8 cellular contexts compared by ENCODE assay signal in the genomic region with DNA sequence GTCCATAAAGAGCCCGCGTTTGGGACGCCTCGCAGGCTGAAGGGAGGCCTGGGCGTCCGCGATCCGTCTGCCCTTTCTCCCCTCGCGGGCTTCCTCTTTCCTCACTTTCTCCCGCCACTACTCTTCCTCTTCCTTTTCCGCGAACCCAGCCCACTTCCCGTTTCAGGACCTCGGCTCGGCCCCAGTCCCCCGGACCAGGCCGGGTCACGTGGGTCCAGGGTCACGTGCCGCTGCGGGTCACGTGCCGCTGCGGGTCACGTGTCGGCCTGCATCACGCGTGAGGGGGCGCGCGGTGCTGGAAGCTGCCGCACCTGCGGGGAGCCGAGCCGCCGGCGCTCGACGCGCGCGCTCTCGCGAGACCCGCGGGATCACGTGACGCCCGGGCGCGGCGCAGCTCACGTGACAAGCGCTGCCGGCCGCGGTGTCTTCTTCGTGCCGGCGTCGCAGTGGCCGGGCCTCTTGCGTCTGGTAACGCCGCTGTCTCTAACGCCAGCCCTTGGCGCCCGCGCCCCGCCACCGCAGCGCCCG. TPM values are rescaled to one million over a fixed set of nuclear protein-coding genes. Genes with fewer than 3 reads are reported as not detected.
DNase-seq lines count a peak whose midpoint lies in the region; ATAC-seq and TF ChIP-seq lines count a peak whose summit lies in the region.

TSS of gene LAMP1 (plus strand) at position 398 of the 528 bp plus-strand sequence. CDS start 196 bp downstream, outside the sequence.

- H3K4me1 ChIP-seq in heart right ventricle, result peaks cover 0 to 49% (median 25%) of the 10 kb centered on the region in 9 donors

- intact Hi-C loops in T-helper 1 cell treated with Interleukin-12 subunit alpha and Interleukin-12 subunit beta and Interleukin-4 antibody, amounts not matched to agents 30 ng/mL and 1 ng/mL, for 36 hours (cut with micrococcal nuclease), result loop anchor here (1.0 to 5.0 kb wide), 8 partner anchors 65 to 608 kb away; partner anchors contain the start of genes DCUN1D2, GRTP1, PCID2 and TFDP1
- intact Hi-C loops in heart right ventricle (cut with DNase I), result loop anchor here in 1 of 10 donors (5.0 kb wide), 1 partner anchor 95 kb away; no protein-coding TSS in a partner anchor
- intact Hi-C loops in posterior cingulate gyrus (cut with DNase I), result loop anchor here (2.0 to 5.0 kb wide), 2 partner anchors 88 to 95 kb away; partner anchors contain the start of genes CUL4A and PCID2

- H3K27me3 Mint-ChIP-seq in type B pancreatic cell, result peaks cover 19% of the 10 kb centered on the region

- ATAC-seq in HG02884 (IDR thresholded peaks at IDR 0.05; ENCODE audit: unreplicated experiment) (peak; percentile 67), heart right ventricle (peak; percentile 95 to 97 (median 96))

- peak within 1 kb of the TSS; percentile 93 for H3K4me3 Mint-ChIP-seq in type B pancreatic cell

- TF ChIP-seq POLR2A in GM15510 (IDR thresholded peaks at IDR 0.05; ENCODE audit: borderline replicate concordance, extremely low read depth, insufficient read length), result peak; percentile 64

- H3K36me3 Mint-ChIP-seq in type B pancreatic cell, result peaks cover 3% of the 10 kb centered on the region

- H3K4me1 Mint-ChIP-seq in type B pancreatic cell (ENCODE audit: unreplicated experiment), result peaks cover 28% of the 10 kb centered on the region

- H3K27ac ChIP-seq in heart right ventricle, result peak within 1 kb of the TSS; percentile 25 to 96 (median 86)

- 0% methylated on average over 72 to 74 of the region's 74 CpGs for WGBS in heart right ventricle, 2 donors

- H3K4me3 ChIP-seq in heart right ventricle, result peak within 1 kb of the TSS; percentile 68 to 95 (median 82)

- H3K27ac Mint-ChIP-seq in type B pancreatic cell, result peak within 1 kb of the TSS; percentile 98

- DNase-seq in NCI-H1694 (lab: John Stamatoyannopoulos, UW), result peak; percentile 89
- peak; percentile 93 for DNase-seq in amniotic epithelial cell (ENCODE audit: low read depth)
- DNase-seq in heart right ventricle, result peak; percentile 97 to 100
- DNase-seq in posterior cingulate gyrus, result peak; percentile 90 to 99 (median 93)
- peak; percentile 100 for DNase-seq in type B pancreatic cell (ENCODE audit: extremely low spot score, unreplicated experiment)

- H3K36me3 ChIP-seq in heart right ventricle, result peaks cover 0 to 4% (median 0%) of the 10 kb centered on the region in 9 donors

- no peaks in the 10 kb centered on the region for H3K9me3 ChIP-seq in heart right ventricle

- H3K27me3 ChIP-seq in heart right ventricle, result peaks cover 0 to 7% (median 0%) of the 10 kb centered on the region in 7 donors

- TF ChIP-seq CTCF in heart right ventricle (IDR thresholded peaks at IDR 0.05) (no peak), type B pancreatic cell (conservative IDR thresholded peaks at IDR 0.05) (no peak)

- no peaks in the 10 kb centered on the region for H3K9me3 Mint-ChIP-seq in type B pancreatic cell

RNA-seq across cellular contexts. Expression of gene LAMP1, which starts in this region (rescaled TPM):
- total RNA-seq in T-helper 1 cell treated with Interleukin-12 subunit alpha and Interleukin-12 subunit beta and Interleukin-4 antibody, amounts not matched to agents 30 ng/mL and 1 ng/mL, for 36 hours, result 90.7 and 97.6 TPM in 2 replicates
- total RNA-seq in heart right ventricle (100 to 1,000 TPM in 5 of 10 donors, 10 to 100 TPM in 5; 80.4 to 153 (median 101) TPM), type B pancreatic cell (ENCODE audit: low replicate concordance) (152 and 312 TPM in 2 replicates)
- polyA plus RNA-seq in heart right ventricle, result 10 to 100 TPM; 35.9 to 72.6 TPM

Comparison
In these comparisons a context has a peak if more than half of its experiments do, and no peak if none do; other contexts are left out.
1. Peak in every context shown above with its lines: DNase-seq, ATAC-seq, H3K4me3 ChIP-seq and H3K27ac ChIP-seq.